9 cellular contexts compared by ENCODE assay signal in genomic region chr11:81870066-81870412, GRCh38.
DNase-seq lines count a peak whose midpoint lies in the region; ATAC-seq and TF ChIP-seq lines count a peak whose summit lies in the region.
"Had no signal": no experiment of that assay in that cellular context is flagged by ENCODE, and none has a peak within 500 bp of the region (broad histone marks: within the 10 kb centered on the region; RNA-seq: fewer than 3 reads in every experiment).

No MANE protein-coding gene starts in this region.

- H3K27ac Mint-ChIP-seq in T-helper 1 cell treated with Interleukin-12 subunit alpha and Interleukin-12 subunit beta and Interleukin-4 antibody, amounts not matched to agents 30 μg/mL and 1 μg/mL, for 36 hours: peak overlapping the region; percentile 87

- H3K27me3 Mint-ChIP-seq in T-helper 1 cell treated with Interleukin-12 subunit alpha and Interleukin-12 subunit beta and Interleukin-4 antibody, amounts not matched to agents 30 μg/mL and 1 μg/mL, for 36 hours (ENCODE audit: low read depth): peaks cover 26% of the 10 kb centered on the region

- peaks cover 35% of the 10 kb centered on the region for H3K4me1 Mint-ChIP-seq in T-helper 1 cell treated with Interleukin-12 subunit alpha and Interleukin-12 subunit beta and Interleukin-4 antibody, amounts not matched to agents 30 μg/mL and 1 μg/mL, for 36 hours (ENCODE audit: low read depth)

- no peak overlapping the region for H3K27ac ChIP-seq in foreskin keratinocyte
- H3K27ac ChIP-seq: thoracic aorta had no signal

- H3K36me3 Mint-ChIP-seq in T-helper 1 cell treated with Interleukin-12 subunit alpha and Interleukin-12 subunit beta and Interleukin-4 antibody, amounts not matched to agents 30 μg/mL and 1 μg/mL, for 36 hours (ENCODE audit: low read depth): peaks cover 3% of the 10 kb centered on the region

- peak overlapping the region; percentile 59 for H3K4me3 Mint-ChIP-seq in T-helper 1 cell treated with Interleukin-12 subunit alpha and Interleukin-12 subunit beta and Interleukin-4 antibody, amounts not matched to agents 30 μg/mL and 1 μg/mL, for 36 hours

- peaks cover 25% of the 10 kb centered on the region for H3K4me1 ChIP-seq in foreskin keratinocyte

- no peak for DNase-seq in T-helper 1 cell
- DNase-seq in foreskin keratinocyte: no peak
- no peak for DNase-seq in D341Med (ENCODE audit: low spot score)
- no peak for DNase-seq in NCI-H1092 (lab: John Stamatoyannopoulos, UW)
- no peak for DNase-seq in DMS79 treated with DMSO at 0.1 percent for 48 hours (lab: John Stamatoyannopoulos, UW)

- H3K27me3 ChIP-seq in foreskin keratinocyte: no peaks in the 10 kb centered on the region

- TF ChIP-seq CTCF in foreskin keratinocyte (conservative IDR thresholded peaks at IDR 0.05): no peak

- H3K9me3 Mint-ChIP-seq in T-helper 1 cell treated with Interleukin-12 subunit alpha and Interleukin-12 subunit beta and Interleukin-4 antibody, amounts not matched to agents 30 μg/mL and 1 μg/mL, for 36 hours: peaks cover 14% of the 10 kb centered on the region

- peak; percentile 61 for ATAC-seq in GM21526 (IDR thresholded peaks at IDR 0.05; ENCODE audit: low FRiP score, unreplicated experiment)
- ATAC-seq in HG03439 (IDR thresholded peaks at IDR 0.05; ENCODE audit: unreplicated experiment): peak; percentile 64
- peak; percentile 36 for ATAC-seq in foreskin keratinocyte
